Comparison of ENCODE assay signal across 2 cellular contexts in genomic region chr2:176136375-176137248, GRCh38.
TF ChIP-seq lines count a peak whose summit lies in the region.

No MANE protein-coding gene starts in this region.

TF ChIP-seq in HEK293, 187 proteins besides CTCF, POLR2A, EP300 and RAD21 (continues in another document):
- TF ChIP-seq ZFP3 (tag by site-specific recombination; IDR thresholded peaks at IDR 0.05; ENCODE audit: low read depth) (no peak), ZSCAN23 (tag by site-specific recombination; IDR thresholded peaks at IDR 0.05) (no peak), ZNF777 (tag by site-specific recombination; IDR thresholded peaks at IDR 0.05; ENCODE audit: borderline replicate concordance) (no peak), ZSCAN16 (tag by site-specific recombination; IDR thresholded peaks at IDR 0.05) (no peak), ZNF549 (tag by site-specific recombination; IDR thresholded peaks at IDR 0.05) (no peak), PRDM4 (tag by site-specific recombination; IDR thresholded peaks at IDR 0.05) (no peak; the same call in 1 of the 2 replicates), ZNF521 (tag by site-specific recombination; IDR thresholded peaks at IDR 0.05) (no peak), ZNF529 (tag by site-specific recombination; IDR thresholded peaks at IDR 0.05; ENCODE audit: insufficient replicate concordance) (no peak), ZNF114 (tag by site-specific recombination; IDR thresholded peaks at IDR 0.05) (no peak), ZFP37 (tag by site-specific recombination; IDR thresholded peaks at IDR 0.05) (no peak), ZFP69B (tag by site-specific recombination; IDR thresholded peaks at IDR 0.05) (no peak), ZNF148 (tag by site-specific recombination; IDR thresholded peaks at IDR 0.05; ENCODE audit: borderline replicate concordance) (no peak), SALL2 (tag by site-specific recombination; IDR thresholded peaks at IDR 0.05; ENCODE audit: borderline replicate concordance) (no peak), ZNF660 (tag by site-specific recombination; IDR thresholded peaks at IDR 0.05) (0 out of 2 replicates have a peak, but pooled peaks have one; percentile 81), ZNF658 (tag by site-specific recombination; IDR thresholded peaks at IDR 0.05) (no peak), MZF1 (tag by site-specific recombination; IDR thresholded peaks at IDR 0.05; ENCODE audit: borderline replicate concordance) (no peak), ZNF350 (tag by site-specific recombination; IDR thresholded peaks at IDR 0.05) (no peak), ZBTB44 (tag by site-specific recombination; IDR thresholded peaks at IDR 0.05) (no peak), ZNF146 (tag by site-specific recombination; IDR thresholded peaks at IDR 0.05) (no peak), ZNF23 (tag by site-specific recombination; IDR thresholded peaks at IDR 0.05; ENCODE audit: borderline replicate concordance) (no peak), HOXA7 (CRISPR knock-in tag; IDR thresholded peaks at IDR 0.05; ENCODE audit: borderline replicate concordance) (no peak), ZNF433 (tag by site-specific recombination; IDR thresholded peaks at IDR 0.05; ENCODE audit: low read depth) (no peak), ZNF449 (tag by site-specific recombination; IDR thresholded peaks at IDR 0.05) (no peak), PRDM1 (tag by site-specific recombination; IDR thresholded peaks at IDR 0.05) (peak; percentile 68), ZNF214 (tag by site-specific recombination; IDR thresholded peaks at IDR 0.05; ENCODE audit: borderline replicate concordance) (no peak), ZNF248 (tag by site-specific recombination; IDR thresholded peaks at IDR 0.05) (no peak), ZNF707 (tag by site-specific recombination; IDR thresholded peaks at IDR 0.05) (no peak)

TF ChIP-seq in K562, 482 proteins besides CTCF, POLR2A, EP300 and RAD21:
- TF ChIP-seq PCBP1 (IDR thresholded peaks at IDR 0.05; ENCODE audit: low read depth, low read length, poor library complexity, severe bottlenecking): peak; percentile 46
- no peak for TF ChIP-seq CTBP1 (IDR thresholded peaks at IDR 0.05; ENCODE audit: borderline replicate concordance)
- no peak for TF ChIP-seq TRIM25 (IDR thresholded peaks at IDR 0.05; ENCODE audit: borderline replicate concordance)
- TF ChIP-seq TOE1 (IDR thresholded peaks at IDR 0.05; ENCODE audit: borderline replicate concordance): no peak
- TF ChIP-seq TOE1 (CRISPR knock-in tag; IDR thresholded peaks at IDR 0.05; ENCODE audit: borderline replicate concordance, low read depth): no peak
- no peak for TF ChIP-seq ZNF217 (CRISPR knock-in tag; IDR thresholded peaks at IDR 0.05)
- TF ChIP-seq ZBTB7A (IDR thresholded peaks at IDR 0.05; ENCODE audit: borderline replicate concordance, control insufficient read depth, low read depth, low read length): no peak
- peak; percentile 66 for TF ChIP-seq USF2 (CRISPR knock-in tag; IDR thresholded peaks at IDR 0.05)
- peak; percentile 40; the same call in 1 of the 2 replicates for TF ChIP-seq USF1 (CRISPR knock-in tag; IDR thresholded peaks at IDR 0.05)
- no peak for TF ChIP-seq ZNF407 (IDR thresholded peaks at IDR 0.05; ENCODE audit: low read depth)
- peak; percentile 53 for TF ChIP-seq ZNF512 (tag; IDR thresholded peaks at IDR 0.05)
- no peak for TF ChIP-seq CBFA2T3 (IDR thresholded peaks at IDR 0.05)
- no peak for TF ChIP-seq CBFB (CRISPR knock-in tag; IDR thresholded peaks at IDR 0.05)
